ENCODE assay signal across 10 cellular contexts in genomic region chr1:234722267-234722704, GRCh38.
A peak's percentile ranks its signal among the peaks of the same experiment; 100 is the strongest.
DNase-seq lines count a peak whose midpoint lies in the region; ATAC-seq and TF ChIP-seq lines count a peak whose summit lies in the region.
"Had no signal": no experiment of that assay in that cellular context is flagged by ENCODE, and none has a peak within 500 bp of the region (broad histone marks: within the 10 kb centered on the region; RNA-seq: fewer than 3 reads in every experiment).

No MANE protein-coding gene starts in this region.

- no peaks in the 10 kb centered on the region for H3K27me3 ChIP-seq in GM23338 (ENCODE audit: insufficient read depth)
- no peaks in the 10 kb centered on the region for H3K27me3 ChIP-seq in foreskin keratinocyte
- no peaks in the 10 kb centered on the region for H3K27me3 ChIP-seq in skeletal muscle satellite cell (ENCODE audit: control insufficient read depth, insufficient read depth, low read length)

- H3F3A ChIP-seq in GM23338 (replicated peaks; ENCODE audit: low read depth), result 0 out of 2 replicates have a peak, but pooled peaks cover 4% of the 10 kb centered on the region

- H3K4me1 ChIP-seq in GM23338 (ENCODE audit: insufficient read depth) (peaks cover 37% of the 10 kb centered on the region), foreskin keratinocyte (peaks cover 34% of the 10 kb centered on the region), skeletal muscle satellite cell (ENCODE audit: control insufficient read depth, insufficient read depth, low read length) (peaks cover 67% of the 10 kb centered on the region)

- TF ChIP-seq CTCF in GM23338 (conservative IDR thresholded peaks at IDR 0.05; ENCODE audit: low read depth in 2 of 2) (no peak), foreskin keratinocyte (conservative IDR thresholded peaks at IDR 0.05) (no peak)

- H3K9me3 Mint-ChIP-seq in GM23338, result no peaks in the 10 kb centered on the region; the same call in 2 of the 3 replicates

- peak overlapping the region; percentile 0; the same call in 1 of the 2 replicates for H2AFZ ChIP-seq in GM23338

- H3K9ac ChIP-seq in SK-N-MC (ENCODE audit: insufficient read length) (peak overlapping the region; percentile 94), skeletal muscle satellite cell (ENCODE audit: low read depth, low read length) (peak overlapping the region; percentile 93)

- no peak overlapping the region for H3K4me3 ChIP-seq in GM23338
- H3K4me3 ChIP-seq in SK-N-MC, result no peak overlapping the region
- H3K4me3 ChIP-seq in skeletal muscle satellite cell (ENCODE audit: low read length), result peak overlapping the region; percentile 50

- H3K27ac ChIP-seq in GM23338 (ENCODE audit: low read depth) (no peak overlapping the region), SK-N-MC (peak overlapping the region; percentile 100), foreskin keratinocyte (peak overlapping the region; percentile 98)

- no peaks in the 10 kb centered on the region for H3K9me3 ChIP-seq in SK-N-MC (ENCODE audit: low read depth, low read length)
- H3K9me3 ChIP-seq in skeletal muscle satellite cell (replicated peaks; ENCODE audit: low read length), result no peaks in the 10 kb centered on the region

- H3K4me3 Mint-ChIP-seq in GM23338, result no peak overlapping the region

- peaks cover 57% of the 10 kb centered on the region for H3K4me1 Mint-ChIP-seq in GM23338

- H3K79me2 ChIP-seq in GM23338 (replicated peaks; ENCODE audit: insufficient read depth), result no peaks in the 10 kb centered on the region

- no peaks in the 10 kb centered on the region for H3K9me2 ChIP-seq in GM23338 (ENCODE audit: insufficient read depth)

- no peaks in the 10 kb centered on the region for H4K20me1 ChIP-seq in GM23338 (replicated peaks; ENCODE audit: insufficient read depth)

- no peak overlapping the region; the same call in 1 of the 2 replicates for H3K27ac Mint-ChIP-seq in GM23338

- peaks cover 11% of the 10 kb centered on the region for H3K27me3 Mint-ChIP-seq in GM23338 (ENCODE audit: insufficient read depth, low read depth, poor library complexity)

- H3K36me3 Mint-ChIP-seq in GM23338 (ENCODE audit: low read depth), result no peaks in the 10 kb centered on the region

- no peak overlapping the region for H3K4me2 ChIP-seq in GM23338
- H3K4me2 ChIP-seq in skeletal muscle satellite cell (ENCODE audit: low read length), result peak overlapping the region; percentile 79

- ATAC-seq in GM23338 (no peak), foreskin keratinocyte (no peak), HG02610 (IDR thresholded peaks at IDR 0.05; ENCODE audit: unreplicated experiment) (no peak), GM18858 (IDR thresholded peaks at IDR 0.05; ENCODE audit: unreplicated experiment) (no peak), HG02571 (IDR thresholded peaks at IDR 0.05; ENCODE audit: unreplicated experiment) (no peak)

- no peaks in the 10 kb centered on the region for H3K36me3 ChIP-seq in GM23338 (ENCODE audit: insufficient read depth)
- no peaks in the 10 kb centered on the region for H3K36me3 ChIP-seq in SK-N-MC (ENCODE audit: insufficient read depth, low read length)
- no peaks in the 10 kb centered on the region for H3K36me3 ChIP-seq in skeletal muscle satellite cell (ENCODE audit: insufficient read depth, low read length)

- DNase-seq in GM23338 (ENCODE audit: low spot score), result no peak
- no peak for DNase-seq in SK-N-MC (ENCODE audit: low read depth, low spot score)
- DNase-seq in foreskin keratinocyte, result no peak
- DNase-seq in NCI-H748 (lab: John Stamatoyannopoulos, UW; ENCODE audit: unreplicated experiment), result no peak
- DNase-seq: activated CD4-positive, alpha-beta T cell treated with anti-CD3 and anti-CD28 coated beads, Interleukin-2, amount 50 U/mL, for 1 hour; Karpas-422 had no signal

TF ChIP-seq in GM23338, 12 proteins besides CTCF, POLR2A, EP300 and RAD21:
- no peak for TF ChIP-seq ZNF114 (CRISPR knock-in tag; IDR thresholded peaks at IDR 0.05)
